In genomic region chr10:5890519-5890878, GRCh38 we compare ENCODE assay signal across 8 cellular contexts. TPM values are rescaled to one million over a fixed set of nuclear protein-coding genes. Genes with fewer than 3 reads are reported as not detected.
A peak's percentile ranks its signal among the peaks of the same experiment; 100 is the strongest.
DNase-seq lines count a peak whose midpoint lies in the region; ATAC-seq and TF ChIP-seq lines count a peak whose summit lies in the region.

No MANE protein-coding gene starts in this region.

- TF ChIP-seq CTCF in BE2C (IDR thresholded peaks at IDR 0.05; ENCODE audit: low read depth, low read length) (no peak), right atrium auricular region (IDR thresholded peaks at IDR 0.05) (no peak)

- H3K27me3 ChIP-seq in BE2C = no peaks in the 10 kb centered on the region
- no peaks in the 10 kb centered on the region for H3K27me3 ChIP-seq in right atrium auricular region

- H3K4me1 ChIP-seq in BE2C (no peaks in the 10 kb centered on the region; the same call in 1 of the 2 replicates), right atrium auricular region (peaks cover 0 to 56% of the 10 kb centered on the region in 2 donors)

- peak; percentile 7 for ATAC-seq in GM19438 (IDR thresholded peaks at IDR 0.05; ENCODE audit: low read depth, unreplicated experiment)

- peak; percentile 41 for DNase-seq in BE2C
- peak; percentile 44 for DNase-seq in HuH-7 (ENCODE audit: low spot score)
- DNase-seq in activated T-cell treated with anti-CD3 and anti-CD28 coated beads, Interleukin-2, amount 50 U/mL, for 48 hours = peak; percentile 56 to 60
- no peak for DNase-seq in right atrium auricular region (ENCODE audit: low spot score)
- DNase-seq in skeletal muscle cell (ENCODE audit: low read depth) = no peak
- no peak for DNase-seq in NCI-H446 (lab: John Stamatoyannopoulos, UW)
- no peak for DNase-seq in NCI-H187 treated with DMSO at 0.1 percent for 48 hours (lab: John Stamatoyannopoulos, UW)

- H3K4me3 ChIP-seq in BE2C (ENCODE audit: low read depth, low read length) (peak overlapping the region; percentile 79), right atrium auricular region (peak overlapping the region; percentile 59 to 86), skeletal muscle cell (ENCODE audit: low read depth, low read length) (peak overlapping the region; percentile 64)

- peaks cover 14% of the 10 kb centered on the region for H3K36me3 ChIP-seq in BE2C
- peaks cover 13% of the 10 kb centered on the region for H3K36me3 ChIP-seq in right atrium auricular region

- H3K27ac ChIP-seq in right atrium auricular region = peak overlapping the region; percentile 86 to 87

- H3K9me3 ChIP-seq in BE2C (no peaks in the 10 kb centered on the region), right atrium auricular region (no peaks in the 10 kb centered on the region)

RNA-seq across cellular contexts. Expression of gene FBH1, which starts 0.5 kb away (rescaled TPM):
- 114 TPM for polyA plus RNA-seq in BE2C (2012; ENCODE audit: insufficient read depth, insufficient read length, low read depth)
- total RNA-seq in right atrium auricular region = 10 to 100 TPM; 68.7 to 93.4 TPM

RNA-seq across cellular contexts. Expression of gene ANKRD16, which starts 0.8 kb away (rescaled TPM):
- 10.9 TPM for polyA plus RNA-seq in BE2C (2012; ENCODE audit: insufficient read depth, insufficient read length, low read depth)
- 1 to 10 TPM; 1.9 to 3.5 TPM for total RNA-seq in right atrium auricular region

Comparison
In these comparisons a context has a peak if more than half of its experiments do, and no peak if none do; other contexts are left out.
1. DNase-seq: peak in BE2C (single experiment), HuH-7 (single experiment) and activated T-cell treated with anti-CD3 and anti-CD28 coated beads, Interleukin-2, amount 50 U/mL, for 48 hours (2 of 2); none in right atrium auricular region (single experiment), skeletal muscle cell (single experiment), NCI-H446 (0 of 2) and NCI-H187 treated with DMSO at 0.1 percent for 48 hours (single experiment).
2. Peak in every context shown above with its lines, with median percentiles within 50 percentile points of each other: H3K4me3 ChIP-seq.